Comparison of ENCODE assay signal across 2 cellular contexts in genomic region chr16:28967156-28967555, GRCh38.
A peak's percentile ranks its signal among the peaks of the same experiment; 100 is the strongest.
TF ChIP-seq lines count a peak whose summit lies in the region.

No MANE protein-coding gene starts in this region.

TF ChIP-seq in HEK293, 187 proteins besides CTCF, POLR2A, EP300 and RAD21:
- no peak for TF ChIP-seq GLI2 (tag by site-specific recombination; IDR thresholded peaks at IDR 0.05; ENCODE audit: borderline replicate concordance, low read depth)
- 0 out of 2 replicates have a peak, but pooled peaks have one; percentile 25 for TF ChIP-seq ZNF121 (tag by site-specific recombination; IDR thresholded peaks at IDR 0.05)
TF ChIP-seq in HEK293: peak in this region for 1.

TF ChIP-seq in H1, 55 proteins besides CTCF, POLR2A, EP300 and RAD21:
- TF ChIP-seq TBP (IDR thresholded peaks at IDR 0.05; ENCODE audit: low read depth, low read length) (no peak), ATF3 (IDR thresholded peaks at IDR 0.05; ENCODE audit: insufficient read depth, low read depth, low read length) (no peak), SUZ12 (IDR thresholded peaks at IDR 0.05; ENCODE audit: low read length) (no peak), NANOG (IDR thresholded peaks at IDR 0.05; ENCODE audit: insufficient read depth, low read depth, low read length, poor library complexity, severe bottlenecking) (no peak), TEAD4 (IDR thresholded peaks at IDR 0.05; ENCODE audit: low read depth, low read length) (no peak), KDM1A (IDR thresholded peaks at IDR 0.05; ENCODE audit: borderline replicate concordance, low read length) (no peak)
